In the genomic region with DNA sequence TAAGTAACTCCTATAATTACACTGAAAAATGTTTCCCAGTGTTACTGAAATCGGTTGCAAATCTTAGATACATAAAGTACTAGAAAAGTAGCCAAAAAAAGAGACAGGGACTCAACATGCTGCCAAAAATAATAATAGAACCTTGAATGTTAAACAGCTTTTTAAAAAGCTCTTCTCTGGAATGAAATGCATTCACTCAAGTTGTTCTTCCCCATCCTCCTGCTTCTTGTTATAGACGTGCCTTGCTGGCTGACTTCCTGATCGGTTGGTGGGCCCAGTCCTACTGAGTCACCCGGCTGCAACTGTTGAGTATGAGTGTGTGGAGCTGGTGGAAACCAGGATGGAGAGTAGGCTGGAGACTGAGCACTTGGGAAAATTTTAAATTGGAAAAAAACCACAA, we compare ENCODE assay signal across 1 cellular context.
TF ChIP-seq lines count a peak whose summit lies in the region.

No MANE protein-coding gene starts in this region.

TF ChIP-seq in H1, 55 proteins besides CTCF, POLR2A, EP300 and RAD21:
- TF ChIP-seq EZH2 (IDR thresholded peaks at IDR 0.05; ENCODE audit: low read depth, low read length, severe bottlenecking) (no peak), BACH1 (IDR thresholded peaks at IDR 0.05; ENCODE audit: low read length) (no peak), SP2 (IDR thresholded peaks at IDR 0.05; ENCODE audit: low read length) (no peak), SUZ12 (IDR thresholded peaks at IDR 0.05; ENCODE audit: low read length) (no peak), TEAD4 (IDR thresholded peaks at IDR 0.05; ENCODE audit: low read depth, low read length) (no peak), SP4 (IDR thresholded peaks at IDR 0.05; ENCODE audit: low read length) (no peak), POLR2AphosphoS5 (IDR thresholded peaks at IDR 0.05; ENCODE audit: low read depth, low read length) (no peak), FOSL1 (IDR thresholded peaks at IDR 0.05; ENCODE audit: insufficient read depth, low read depth, low read length) (no peak), MAFK (IDR thresholded peaks at IDR 0.05; ENCODE audit: low read depth, low read length) (no peak), CBX8 (IDR thresholded peaks at IDR 0.05; ENCODE audit: borderline replicate concordance, low read depth, low read length) (no peak), RXRA (IDR thresholded peaks at IDR 0.05; ENCODE audit: insufficient read depth, low read depth, low read length) (no peak), HDAC2 (IDR thresholded peaks at IDR 0.05; ENCODE audit: borderline replicate concordance in 1 of 2, low read depth in 2 of 2, low read length in 2 of 2) (no peak), ASH2L (IDR thresholded peaks at IDR 0.05; ENCODE audit: low read length) (no peak), POU5F1 (IDR thresholded peaks at IDR 0.05; ENCODE audit: low read depth, low read length) (no peak), ZNF274 (IDR thresholded peaks at IDR 0.05; ENCODE audit: borderline replicate concordance, extremely low read depth, low read length) (no peak), TCF12 (IDR thresholded peaks at IDR 0.05; ENCODE audit: low read depth, low read length) (no peak), YY1 (IDR thresholded peaks at IDR 0.05; ENCODE audit: low read depth, low read length) (no peak), PHF8 (conservative IDR thresholded peaks at IDR 0.05; ENCODE audit: low read depth, low read length) (no peak), TAF7 (optimal IDR thresholded peaks at IDR 0.05; ENCODE audit: borderline replicate concordance, low read depth, low read length) (no peak)
